Comparison of ENCODE assay signal across 8 cellular contexts in genomic region chr1:24535021-24535424, GRCh38. TPM values are rescaled to one million over a fixed set of nuclear protein-coding genes. Genes with fewer than 3 reads are reported as not detected.
DNase-seq lines count a peak whose midpoint lies in the region; ATAC-seq and TF ChIP-seq lines count a peak whose summit lies in the region.

No MANE protein-coding gene starts in this region.

- ATAC-seq in effector memory CD8-positive, alpha-beta T cell (replicated peaks): peak; percentile 73
- ATAC-seq in HG03442 (IDR thresholded peaks at IDR 0.05; ENCODE audit: unreplicated experiment) (no peak), HG03469 (IDR thresholded peaks at IDR 0.05; ENCODE audit: unreplicated experiment) (no peak)

- DNase-seq in H9: no peak
- peak; percentile 36 to 58 for DNase-seq in activated CD4-positive, alpha-beta T cell treated with anti-CD3 and anti-CD28 coated beads for 24 hours (ENCODE audit: low read depth in 2 of 2)
- peak; percentile 72 to 79 (median 75) for DNase-seq in effector memory CD8-positive, alpha-beta T cell
- DNase-seq in stimulated activated CD8-positive, alpha-beta memory T cell treated with anti-CD3 and anti-CD28 coated beads, Interleukin-4, amount 100 ng/mL, for 4 hours (ENCODE audit: low read depth in 2 of 2, low spot score in 1 of 2): peak; percentile 47 to 56
- no peak for DNase-seq in caudate nucleus (lab: John Stamatoyannopoulos, UW)
- DNase-seq in neural progenitor cell (ENCODE audit: low spot score): no peak

- H4K5ac ChIP-seq in H9 (ENCODE audit: insufficient read length, low read depth, low read length): no peak overlapping the region

- H3K36me3 Mint-ChIP-seq in H9 (ENCODE audit: insufficient read depth in 1 of 3, low read depth in 3 of 3): peaks cover 4 to 46% (median 15%) of the 10 kb centered on the region in 3 experiments; a peak in 6 of 7 replicates
- peaks cover 43% of the 10 kb centered on the region for H3K36me3 Mint-ChIP-seq in effector memory CD8-positive, alpha-beta T cell (ENCODE audit: insufficient read depth)
- no peaks in the 10 kb centered on the region for H3K36me3 Mint-ChIP-seq in neural progenitor cell

- no peak overlapping the region for H4K91ac ChIP-seq in H9 (ENCODE audit: insufficient read length, low read depth, low read length)

- H3K27ac Mint-ChIP-seq in H9 (peak overlapping the region; percentile 21 to 56 (median 48); a peak in 3 of 7 replicates), neural progenitor cell (no peak overlapping the region)
- peak overlapping the region; percentile 96 to 97 for H3K27ac Mint-ChIP-seq in effector memory CD8-positive, alpha-beta T cell

- no peak overlapping the region for H3K4me3 ChIP-seq in neural progenitor cell

- H3K23ac ChIP-seq in H9 (ENCODE audit: insufficient read length, low read depth, low read length): no peak overlapping the region

- no peaks in the 10 kb centered on the region for H3F3A ChIP-seq in neural progenitor cell (ENCODE audit: low read depth)

- no peak overlapping the region for H3T11ph ChIP-seq in H9 (ENCODE audit: low read length)

- H3K27me3 ChIP-seq in H9 (ENCODE audit: insufficient read depth, low read length) (no peaks in the 10 kb centered on the region), neural progenitor cell (no peaks in the 10 kb centered on the region)

- TF ChIP-seq CTCF in H9 (conservative IDR thresholded peaks at IDR 0.05): no peak
- TF ChIP-seq CTCF in neural progenitor cell (IDR thresholded peaks at IDR 0.05): no peak

- H2BK5ac ChIP-seq in H9 (ENCODE audit: insufficient read length, low read length): no peak overlapping the region

- H3K9me3 Mint-ChIP-seq in H9: no peaks in the 10 kb centered on the region; a peak in 1 of 5 replicates
- H3K9me3 Mint-ChIP-seq in effector memory CD8-positive, alpha-beta T cell: no peaks in the 10 kb centered on the region
- no peaks in the 10 kb centered on the region for H3K9me3 Mint-ChIP-seq in neural progenitor cell

- no peaks in the 10 kb centered on the region for H3K36me3 ChIP-seq in neural progenitor cell

- H3K27me3 Mint-ChIP-seq in H9 (ENCODE audit: low read depth) (no peaks in the 10 kb centered on the region), neural progenitor cell (ENCODE audit: insufficient read depth, low read depth) (peaks cover 6% of the 10 kb centered on the region)
- no peaks in the 10 kb centered on the region for H3K27me3 Mint-ChIP-seq in effector memory CD8-positive, alpha-beta T cell

- H3K4me2 ChIP-seq in H9 (ENCODE audit: insufficient read depth, insufficient read length, low read length) (no peak overlapping the region), neural progenitor cell (no peak overlapping the region)

- no peaks in the 10 kb centered on the region for H3K9me3 ChIP-seq in H9 (ENCODE audit: control insufficient read depth, low read depth, low read length)
- no peaks in the 10 kb centered on the region for H3K9me3 ChIP-seq in neural progenitor cell (ENCODE audit: low read depth)

- H3K56ac ChIP-seq in H9 (ENCODE audit: insufficient read length, low read depth, low read length): no peak overlapping the region

- H4K20me1 ChIP-seq in H9 (ENCODE audit: control insufficient read depth, insufficient read depth, insufficient read length): no peaks in the 10 kb centered on the region
- no peaks in the 10 kb centered on the region for H4K20me1 ChIP-seq in neural progenitor cell (ENCODE audit: low read depth)

- H3K79me1 ChIP-seq in H9 (ENCODE audit: insufficient read depth, low read depth, low read length, poor library complexity, severe bottlenecking): no peaks in the 10 kb centered on the region

- peaks cover 13 to 22% of the 10 kb centered on the region in 2 experiments for H3K4me1 Mint-ChIP-seq in H9
- peaks cover 11 to 22% of the 10 kb centered on the region in 2 donors for H3K4me1 Mint-ChIP-seq in effector memory CD8-positive, alpha-beta T cell (ENCODE audit: low read depth in 2 of 2)
- H3K4me1 Mint-ChIP-seq in neural progenitor cell: peaks cover 25% of the 10 kb centered on the region

- H2AFZ ChIP-seq in H9 (ENCODE audit: low read length) (no peak overlapping the region), neural progenitor cell (replicated peaks) (no peak overlapping the region)

- no peak overlapping the region for H2BK12ac ChIP-seq in H9 (ENCODE audit: insufficient read length, low read depth, low read length)

- no peak overlapping the region for H3K9ac ChIP-seq in H9 (ENCODE audit: extremely low read depth, insufficient read length, low read length)
- no peak overlapping the region for H3K9ac ChIP-seq in neural progenitor cell

- H2BK20ac ChIP-seq in H9 (ENCODE audit: low read depth, low read length, poor library complexity, severe bottlenecking): no peak overlapping the region

- H3K4me1 ChIP-seq in H9 (ENCODE audit: insufficient read depth, low read length) (no peaks in the 10 kb centered on the region; the same call in 1 of the 2 replicates), neural progenitor cell (no peaks in the 10 kb centered on the region)

- no peak overlapping the region for H3K4me3 Mint-ChIP-seq in H9
- peak overlapping the region; percentile 78 to 87 for H3K4me3 Mint-ChIP-seq in effector memory CD8-positive, alpha-beta T cell
- no peak overlapping the region for H3K4me3 Mint-ChIP-seq in neural progenitor cell

- H2AK5ac ChIP-seq in H9 (ENCODE audit: insufficient read length, low read length): no peak overlapping the region

- H3K14ac ChIP-seq in H9 (ENCODE audit: insufficient read depth, low read length): no peak overlapping the region

- H4K8ac ChIP-seq in H9 (replicated peaks; ENCODE audit: insufficient read length, low read depth, low read length): no peak overlapping the region

- H3K27ac ChIP-seq in H9 (ENCODE audit: insufficient read length, low read depth, low read length) (no peak overlapping the region), caudate nucleus (ENCODE audit: low read depth, low read length) (no peak overlapping the region), neural progenitor cell (no peak overlapping the region)

- H3K4ac ChIP-seq in H9 (ENCODE audit: low read depth, low read length): no peak overlapping the region

- H3K18ac ChIP-seq in H9 (ENCODE audit: insufficient read length, low read depth, low read length): no peak overlapping the region

- H2BK15ac ChIP-seq in H9 (ENCODE audit: low read depth, low read length): no peak overlapping the region

- no peak overlapping the region for H2BK120ac ChIP-seq in H9 (ENCODE audit: low read depth, low read length, poor library complexity, severe bottlenecking)

- H3K79me2 ChIP-seq in H9 (ENCODE audit: insufficient read depth, low read length) (no peaks in the 10 kb centered on the region), neural progenitor cell (ENCODE audit: low read depth) (no peaks in the 10 kb centered on the region)

- H3K23me2 ChIP-seq in H9 (ENCODE audit: insufficient read length, low read depth, low read length, poor library complexity, severe bottlenecking): no peaks in the 10 kb centered on the region

- no CpG with 5 or more reads among the region's 21 CpGs for WGBS in H9 (ENCODE audit: extremely low coverage, insufficient read length, low lambda C conversion rate)

RNA-seq across cellular contexts. Expression of gene NCMAP, which starts 20.9 kb away (rescaled TPM):
- total RNA-seq in H9 (2021) (0.33 and 0.35 TPM in 2 replicates), neural progenitor cell (ENCODE audit: low replicate concordance) (0.49 TPM in 1 of 2 replicates, not detected in the other)

RNA-seq across cellular contexts. Expression of gene RCAN3, which starts 32.4 kb away (rescaled TPM):
- total RNA-seq in H9 (2021) (13.0 TPM in 2 replicates), neural progenitor cell (ENCODE audit: low replicate concordance) (7.5 and 9.3 TPM in 2 replicates)

Comparison
In these comparisons a context has a peak if more than half of its experiments do, and no peak if none do; other contexts are left out.
1. DNase-seq: peak in activated CD4-positive, alpha-beta T cell treated with anti-CD3 and anti-CD28 coated beads for 24 hours (2 of 2), effector memory CD8-positive, alpha-beta T cell (3 of 3) and stimulated activated CD8-positive, alpha-beta memory T cell treated with anti-CD3 and anti-CD28 coated beads, Interleukin-4, amount 100 ng/mL, for 4 hours (2 of 2); none in H9 (single experiment), caudate nucleus (0 of 61) and neural progenitor cell (single experiment).
2. H3K4me3 Mint-ChIP-seq: peak in effector memory CD8-positive, alpha-beta T cell (2 of 2); none in H9 (0 of 2) and neural progenitor cell (single experiment).